Comparison of ENCODE assay signal across 22 cellular contexts in the genomic region with DNA sequence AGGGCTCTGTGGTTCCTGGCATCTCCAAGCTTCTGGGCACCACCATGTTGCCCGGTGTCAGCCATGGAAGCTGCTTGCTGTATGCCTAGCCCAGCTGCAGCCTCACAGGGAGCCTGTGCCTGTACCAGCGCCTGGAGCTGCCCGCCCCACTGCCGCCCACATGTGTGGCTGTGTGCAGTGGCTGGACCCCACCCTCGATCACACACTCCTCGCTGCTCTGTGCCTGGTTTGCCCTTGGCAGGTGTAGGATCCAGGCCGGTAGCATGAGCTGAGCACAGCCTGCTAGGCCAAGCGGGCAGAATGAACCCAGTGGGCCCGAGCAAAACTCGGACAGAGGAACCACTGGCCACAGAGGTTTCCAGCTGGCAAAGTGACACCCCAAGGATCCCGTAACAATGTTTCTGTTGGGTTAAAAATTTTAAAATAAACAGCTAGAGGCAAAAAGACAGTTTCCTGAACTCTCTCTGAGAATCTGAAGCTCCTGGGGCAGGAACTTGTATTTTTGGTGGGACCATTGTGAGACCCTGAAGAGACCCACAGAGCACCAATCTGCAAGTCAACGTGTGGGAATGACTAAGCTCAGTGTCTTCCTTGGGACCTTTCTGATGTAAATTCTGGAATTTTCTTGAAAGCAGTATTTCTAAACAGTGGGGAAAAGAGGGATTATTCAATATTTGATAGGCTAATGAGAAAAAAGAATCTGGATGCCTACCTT.
DNase-seq lines count a peak whose midpoint lies in the region; ATAC-seq and TF ChIP-seq lines count a peak whose summit lies in the region.
"Had no signal": no experiment of that assay in that cellular context is flagged by ENCODE, and none has a peak within 500 bp of the region (broad histone marks: within the 10 kb centered on the region; RNA-seq: fewer than 3 reads in every experiment).

No MANE protein-coding gene starts in this region.

- no peaks in the 10 kb centered on the region for H3K36me3 Mint-ChIP-seq in WTC11
- no peaks in the 10 kb centered on the region for H3K36me3 Mint-ChIP-seq in activated naive CD8-positive, alpha-beta T cell treated with anti-CD3 and anti-CD28 coated beads, Interleukin-2, amount 50 U/mL, for 24 hours (ENCODE audit: low read depth)

- ATAC-seq in WTC11: peak; percentile 85
- no peak for ATAC-seq in activated naive CD8-positive, alpha-beta T cell treated with anti-CD3 and anti-CD28 coated beads, Interleukin-2, amount 50 U/mL, for 24 hours
- ATAC-seq: Right ventricle myocardium inferior had no signal

- DNase-seq in WTC11 (ENCODE audit: low spot score): no peak
- DNase-seq in iPS DF 6.9 (ENCODE audit: low read depth, low spot score): peak; percentile 43
- no peak for DNase-seq in neuronal stem cell (ENCODE audit: low spot score)
- no peak for DNase-seq in activated naive CD8-positive, alpha-beta T cell treated with anti-CD3 and anti-CD28 coated beads, Interleukin-2, amount 50 U/mL, for 24 hours
- no peak for DNase-seq in cerebellar nuclear complex (lab: John Stamatoyannopoulos, UW)
- no peak for DNase-seq in GM13976 (ENCODE audit: low spot score)
- DNase-seq in T-helper 2 cell: no peak
- DNase-seq: CD4-positive, alpha-beta T cell; COR-L47; DMS 273 treated with DMSO at 0.1 percent for 48 hours; DMS79 treated with DMSO at 0.1 percent for 48 hours; GM23248; MM.1S; NCI-H1048; NCI-H1417 treated with DMSO at 0.1 percent for 48 hours; NCI-H187; NCI-H446; NCI-H526 treated with DMSO at 0.1 percent for 48 hours had no signal

- TF ChIP-seq CTCF in WTC11 (IDR thresholded peaks at IDR 0.05) (no peak), GM13976 (IDR thresholded peaks at IDR 0.05; ENCODE audit: borderline replicate concordance, control extremely low read depth, extremely low read depth, insufficient read depth, missing control alignments) (no peak)

- H3K79me1 ChIP-seq in neuronal stem cell (ENCODE audit: low read depth, low read length): no peaks in the 10 kb centered on the region

- H3K27ac ChIP-seq in HUES48 (ENCODE audit: low read depth, low read length): peak overlapping the region; percentile 99
- H3K27ac ChIP-seq in iPS DF 6.9 (ENCODE audit: low read length): peak overlapping the region; percentile 32
- H3K27ac ChIP-seq in neuronal stem cell (replicated peaks; ENCODE audit: low read length): no peak overlapping the region
- H3K27ac ChIP-seq: BLaER1, GM23248, SJSA1 had no signal

- no peak overlapping the region for H2AK5ac ChIP-seq in neuronal stem cell (ENCODE audit: low read depth, low read length)

- 0 out of 2 replicates have a peak, but pooled peaks cover 3% of the 10 kb centered on the region for H3K9me3 ChIP-seq in HUES48 (ENCODE audit: control insufficient read depth, insufficient read depth, low read length)
- H3K9me3 ChIP-seq in iPS DF 6.9 (ENCODE audit: control insufficient read depth, insufficient read depth, low read length): no peaks in the 10 kb centered on the region
- no peaks in the 10 kb centered on the region for H3K9me3 ChIP-seq in neuronal stem cell (replicated peaks in 1 of 2; ENCODE audit: control insufficient read depth in 2 of 2, insufficient read depth in 1 of 2, low read depth in 1 of 2, low read length in 2 of 2)
- H3K9me3 ChIP-seq: BLaER1, SJSA1 had no signal

- no peak overlapping the region for H3K4me2 ChIP-seq in neuronal stem cell (ENCODE audit: insufficient read depth, low read length, poor library complexity, severe bottlenecking)
- H3K4me2 ChIP-seq: BLaER1 had no signal

- H3K18ac ChIP-seq in neuronal stem cell (ENCODE audit: low read length): peak overlapping the region; percentile 65

- H3K27me3 Mint-ChIP-seq in WTC11 (ENCODE audit: low read depth): no peaks in the 10 kb centered on the region
- H3K27me3 Mint-ChIP-seq in activated naive CD8-positive, alpha-beta T cell treated with anti-CD3 and anti-CD28 coated beads, Interleukin-2, amount 50 U/mL, for 24 hours: peaks cover 6% of the 10 kb centered on the region

- CTCF ChIA-PET in WTC11 (lab: Charles Lee): interaction anchor here (0.9 to 1.9 kb wide), 6 partner anchors 21 to 205 kb away, joined by 3 to 7 read pairs (median 4); no protein-coding TSS in a partner anchor

- H3K36me3 ChIP-seq in HUES48 (ENCODE audit: control insufficient read depth, insufficient read depth, low read length) (no peaks in the 10 kb centered on the region), iPS DF 6.9 (ENCODE audit: control insufficient read depth, insufficient read depth, low read length) (no peaks in the 10 kb centered on the region), neuronal stem cell (replicated peaks in 1 of 2; ENCODE audit: control insufficient read depth in 2 of 2, insufficient read depth in 2 of 2, low read length in 2 of 2) (no peaks in the 10 kb centered on the region)
- H3K36me3 ChIP-seq: BLaER1, SJSA1 had no signal

- in situ Hi-C loops in GM13976 (cut with MboI; ENCODE audit: low sequenced_read_pairs, unreplicated experiment): no loop called here

- H2BK120ac ChIP-seq in neuronal stem cell (ENCODE audit: low read depth, low read length): no peak overlapping the region

- no peak overlapping the region for H2BK12ac ChIP-seq in neuronal stem cell (ENCODE audit: low read length)

- H3K27ac Mint-ChIP-seq in WTC11: peak overlapping the region; percentile 97
- no peak overlapping the region for H3K27ac Mint-ChIP-seq in activated naive CD8-positive, alpha-beta T cell treated with anti-CD3 and anti-CD28 coated beads, Interleukin-2, amount 50 U/mL, for 24 hours
- H3K27ac Mint-ChIP-seq: CD4-positive, alpha-beta T cell had no signal

- H3K9me3 Mint-ChIP-seq in WTC11: peaks cover 5% of the 10 kb centered on the region; the same call in 1 of the 2 replicates
- H3K9me3 Mint-ChIP-seq in activated naive CD8-positive, alpha-beta T cell treated with anti-CD3 and anti-CD28 coated beads, Interleukin-2, amount 50 U/mL, for 24 hours: no peaks in the 10 kb centered on the region
- H3K9me3 Mint-ChIP-seq: CD4-positive, alpha-beta T cell had no signal

- no peak overlapping the region for H2BK15ac ChIP-seq in neuronal stem cell (ENCODE audit: low read length)

- no peak overlapping the region for H2BK5ac ChIP-seq in neuronal stem cell (ENCODE audit: low read length)

- H3K9ac ChIP-seq in HUES48 (ENCODE audit: low read depth, low read length): 0 out of 2 replicates have a peak overlapping the region, but pooled peaks have one; percentile 14
- no peak overlapping the region for H3K9ac ChIP-seq in neuronal stem cell (ENCODE audit: low read depth, low read length, poor library complexity)
- H3K9ac ChIP-seq: BLaER1, GM23248 had no signal

- no peak overlapping the region for H3K14ac ChIP-seq in neuronal stem cell (ENCODE audit: low read length)

- H3K4me1 ChIP-seq in HUES48 (ENCODE audit: control insufficient read depth, insufficient read depth, low read length) (peaks cover 31% of the 10 kb centered on the region), iPS DF 6.9 (ENCODE audit: control insufficient read depth, insufficient read depth, low read length) (peaks cover 3% of the 10 kb centered on the region), neuronal stem cell (ENCODE audit: control insufficient read depth in 2 of 2, insufficient read depth in 1 of 2, low read depth in 1 of 2, low read length in 2 of 2) (peaks cover 5% of the 10 kb centered on the region in 2 donors)
- H3K4me1 ChIP-seq: BLaER1 had no signal

- no peak overlapping the region for H4K91ac ChIP-seq in neuronal stem cell (ENCODE audit: low read depth, low read length, poor library complexity)

- H3K4ac ChIP-seq in neuronal stem cell (ENCODE audit: low read length): no peak overlapping the region

- H3K4me1 Mint-ChIP-seq in WTC11: peaks cover 55% of the 10 kb centered on the region
- H3K4me1 Mint-ChIP-seq in activated naive CD8-positive, alpha-beta T cell treated with anti-CD3 and anti-CD28 coated beads, Interleukin-2, amount 50 U/mL, for 24 hours: no peaks in the 10 kb centered on the region

- H4K8ac ChIP-seq in neuronal stem cell (ENCODE audit: low read depth, low read length): no peak overlapping the region

- no peak overlapping the region for H3K4me3 Mint-ChIP-seq in WTC11
- no peak overlapping the region for H3K4me3 Mint-ChIP-seq in activated naive CD8-positive, alpha-beta T cell treated with anti-CD3 and anti-CD28 coated beads, Interleukin-2, amount 50 U/mL, for 24 hours
- H3K4me3 Mint-ChIP-seq: CD4-positive, alpha-beta T cell had no signal

- H2AFZ ChIP-seq in neuronal stem cell (ENCODE audit: low read length): no peak overlapping the region
- H2AFZ ChIP-seq: GM23248 had no signal

- WGBS in iPS DF 6.9 (ENCODE audit: insufficient coverage, insufficient read length): no CpG with 5 or more reads among the region's 12 CpGs
- WGBS in neuronal stem cell (ENCODE audit: extremely low coverage in 2 of 2, insufficient read length in 2 of 2, insufficient replicate concordance in 1 of 2), 2 donors: no CpG with 5 or more reads among the region's 12 CpGs

- POLR2A ChIA-PET in WTC11 (lab: Charles Lee): interaction anchor here (1.1 to 1.8 kb wide), 2 partner anchors 73 to 200 kb away, joined by 3 to 4 read pairs; partner anchors contain the start of genes CCDC112 and TRIM36

- H3K27me3 ChIP-seq in HUES48 (ENCODE audit: control insufficient read depth, insufficient read depth, low read length) (no peaks in the 10 kb centered on the region), iPS DF 6.9 (ENCODE audit: control insufficient read depth, insufficient read depth, low read length) (no peaks in the 10 kb centered on the region), neuronal stem cell (ENCODE audit: control insufficient read depth in 3 of 3, insufficient read depth in 3 of 3, low read depth in 1 of 3, low read length in 3 of 3) (no peaks in the 10 kb centered on the region)
- H3K27me3 ChIP-seq: BLaER1, SJSA1 had no signal

- H3K23ac ChIP-seq in neuronal stem cell (ENCODE audit: low read depth, low read length, poor library complexity): peak overlapping the region; percentile 16

- H3K4me3 ChIP-seq in HUES48 (ENCODE audit: low read depth, low read length) (no peak overlapping the region), iPS DF 6.9 (ENCODE audit: low read length) (no peak overlapping the region), neuronal stem cell (ENCODE audit: low read length in 2 of 2) (no peak overlapping the region)
- H3K4me3 ChIP-seq: BLaER1, GM23248, SJSA1 had no signal

TF ChIP-seq in WTC11, 78 proteins besides CTCF, POLR2A, EP300 and RAD21 (continues in another document):
- 0 out of 2 replicates have a peak, but pooled peaks have one; percentile 40 for TF ChIP-seq ZNF423 (CRISPR knock-in tag; IDR thresholded peaks at IDR 0.05)
- TF ChIP-seq MAX (CRISPR knock-in tag; IDR thresholded peaks at IDR 0.05): 0 out of 2 replicates have a peak, but pooled peaks have one; percentile 37
- no peak for TF ChIP-seq EMX1 (CRISPR knock-in tag; IDR thresholded peaks at IDR 0.05)
- TF ChIP-seq FOXP1 (CRISPR knock-in tag; IDR thresholded peaks at IDR 0.05; ENCODE audit: borderline replicate concordance): peak; percentile 36; the same call in 1 of the 2 replicates
